In the genomic region with DNA sequence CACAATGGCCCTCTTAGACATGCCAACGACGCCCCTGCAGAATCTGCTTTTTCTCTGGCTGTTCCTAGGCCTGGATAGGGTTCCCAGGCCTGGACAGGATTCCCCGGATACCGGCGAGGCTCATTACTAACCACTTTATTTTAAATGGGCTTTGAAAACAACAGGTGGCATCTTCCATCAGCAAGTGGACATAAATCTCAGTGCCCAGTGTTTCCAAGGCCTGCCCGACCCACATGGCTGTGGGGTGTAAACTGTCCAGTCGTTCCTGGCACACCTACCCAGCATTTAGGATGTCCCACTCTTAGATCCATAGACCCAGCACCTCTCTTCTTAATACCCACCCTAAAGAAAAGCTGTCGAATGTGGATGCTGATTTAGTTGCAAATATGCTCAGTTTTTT, we compare ENCODE assay signal across 8 cellular contexts. TPM values are rescaled to one million over a fixed set of nuclear protein-coding genes. Genes with fewer than 3 reads are reported as not detected.
DNase-seq lines count a peak whose midpoint lies in the region; ATAC-seq and TF ChIP-seq lines count a peak whose summit lies in the region.

No MANE protein-coding gene starts in this region.

- DNase-seq in PC-9 (no peak), fibroblast of mammary gland (ENCODE audit: low read depth) (no peak), prostate gland (ENCODE audit: low spot score) (no peak), T-helper 9 cell (no peak), inferior parietal cortex (ENCODE audit: extremely low spot score) (no peak), dedifferentiated amniotic fluid mesenchymal stem cell (ENCODE audit: extremely low spot score) (no peak)
- DNase-seq in stimulated activated CD4-positive, alpha-beta T cell treated with anti-CD3 and anti-CD28 coated beads, Interleukin-4, amount 100 ng/mL, for 4 hours, result no peak

- H3K4me1 ChIP-seq in PC-9 (replicated peaks; ENCODE audit: insufficient read depth), result peaks cover 50% of the 10 kb centered on the region
- no peaks in the 10 kb centered on the region for H3K4me1 ChIP-seq in prostate gland (replicated peaks)

- H3F3A ChIP-seq in PC-9 (ENCODE audit: insufficient read depth, low read depth), result peaks cover 47% of the 10 kb centered on the region

- no peaks in the 10 kb centered on the region for H3K27me3 ChIP-seq in PC-9 (ENCODE audit: insufficient read depth, low read depth)
- H3K27me3 ChIP-seq in prostate gland (replicated peaks; ENCODE audit: insufficient read depth), result no peaks in the 10 kb centered on the region

- 26% methylated on average over 8 of the region's 8 CpGs for WGBS in prostate gland

- intact Hi-C loops in PC-9 (cut with micrococcal nuclease; ENCODE audit: unreplicated experiment), result loop anchor here (1.0 to 5.0 kb wide), 4 partner anchors 19 to 415 kb away; no protein-coding TSS in a partner anchor
- intact Hi-C loops in prostate gland (cut with DNase I), result loop anchor here (2.0 kb wide), 1 partner anchor 22 kb away; no protein-coding TSS in a partner anchor

- peak overlapping the region; percentile 79 for H3K4me3 ChIP-seq in PC-9
- peak overlapping the region; percentile 64 for H3K4me3 ChIP-seq in fibroblast of mammary gland (ENCODE audit: control insufficient read depth, low read depth, low read length)
- H3K4me3 ChIP-seq in prostate gland, result peak overlapping the region; percentile 43 to 49

- peak overlapping the region; percentile 83 for H3K4me2 ChIP-seq in PC-9

- peak; percentile 15 for ATAC-seq in GM19438 (IDR thresholded peaks at IDR 0.05; ENCODE audit: low read depth, unreplicated experiment)

- CTCF ChIA-PET in PC-9 (lab: Charles Lee), result no interaction called here

- POLR2A ChIA-PET in PC-9 (lab: Charles Lee; ENCODE audit: unreplicated experiment), result interaction anchor here (0.9 kb wide), 1 partner anchor 51 kb away, joined by 22 read pairs; no protein-coding TSS in a partner anchor

- peak overlapping the region; percentile 96 for H2AFZ ChIP-seq in PC-9

- TF ChIP-seq CTCF in PC-9 (conservative IDR thresholded peaks at IDR 0.05) (no peak), fibroblast of mammary gland (conservative IDR thresholded peaks at IDR 0.05; ENCODE audit: control insufficient read depth, insufficient read depth, low read depth, low read length) (no peak), prostate gland (IDR thresholded peaks at IDR 0.05) (no peak)

- H3K9me2 ChIP-seq in PC-9 (ENCODE audit: insufficient read depth), result no peaks in the 10 kb centered on the region

- no TSS peak for BruUV-seq in PC-9 (replicated peaks; lab: Mats Ljungman, UMichigan)

- no peak for TF ChIP-seq POLR2A in prostate gland (IDR thresholded peaks at IDR 0.05)

- no peaks in the 10 kb centered on the region for H3K9me3 ChIP-seq in PC-9 (ENCODE audit: insufficient read depth, low read depth)
- no peaks in the 10 kb centered on the region for H3K9me3 ChIP-seq in prostate gland

- H4K20me1 ChIP-seq in PC-9 (ENCODE audit: insufficient read depth), result no peaks in the 10 kb centered on the region

- peak overlapping the region; percentile 79 for H3K27ac ChIP-seq in PC-9
- H3K27ac ChIP-seq in prostate gland, result peak overlapping the region; percentile 83 to 86

- H3K36me3 ChIP-seq in PC-9 (ENCODE audit: low read depth) (no peaks in the 10 kb centered on the region), prostate gland (no peaks in the 10 kb centered on the region)

- H3K79me2 ChIP-seq in PC-9 (ENCODE audit: low read depth), result peaks cover 53% of the 10 kb centered on the region

RNA-seq across cellular contexts. Expression of gene CMBL, which starts 0.9 kb away (rescaled TPM):
- total RNA-seq in PC-9 (2021) (286 and 294 TPM in 2 replicates), prostate gland (10 to 100 TPM; 11.2 to 20.3 TPM)

RNA-seq across cellular contexts. Expression of gene MARCHF6, which starts 46.7 kb away (rescaled TPM):
- total RNA-seq in PC-9 (2021), result 283 and 364 TPM in 2 replicates
- 10 to 100 TPM; 65.3 to 86.5 TPM for total RNA-seq in prostate gland

RNA-seq across cellular contexts. Expression of gene CCT5, which starts 56.7 kb away (rescaled TPM):
- total RNA-seq in PC-9 (2021) (658 and 831 TPM in 2 replicates), prostate gland (100 to 1,000 TPM; 113 to 140 TPM)

RNA-seq across cellular contexts. Expression of gene ATPSCKMT, which starts 57.1 kb away (rescaled TPM):
- total RNA-seq in PC-9 (2021), result 36.4 and 51.4 TPM in 2 replicates
- 10 to 100 TPM; 18.1 to 25.9 TPM for total RNA-seq in prostate gland

Comparison
In these comparisons a context has a peak if more than half of its experiments do, and no peak if none do; other contexts are left out.
1. RNA of gene CMBL, which starts 0.9 kb away (total RNA-seq): 286 to 294 TPM in PC-9; 11.2 to 20.3 TPM in prostate gland; every median in the first group is over 10 times any median in the second.
2. Peak in every context shown above with its lines, with median percentiles within 50 percentile points of each other: H3K4me3 ChIP-seq.